Comparison of ENCODE assay signal across 1 cellular context in the genomic region with DNA sequence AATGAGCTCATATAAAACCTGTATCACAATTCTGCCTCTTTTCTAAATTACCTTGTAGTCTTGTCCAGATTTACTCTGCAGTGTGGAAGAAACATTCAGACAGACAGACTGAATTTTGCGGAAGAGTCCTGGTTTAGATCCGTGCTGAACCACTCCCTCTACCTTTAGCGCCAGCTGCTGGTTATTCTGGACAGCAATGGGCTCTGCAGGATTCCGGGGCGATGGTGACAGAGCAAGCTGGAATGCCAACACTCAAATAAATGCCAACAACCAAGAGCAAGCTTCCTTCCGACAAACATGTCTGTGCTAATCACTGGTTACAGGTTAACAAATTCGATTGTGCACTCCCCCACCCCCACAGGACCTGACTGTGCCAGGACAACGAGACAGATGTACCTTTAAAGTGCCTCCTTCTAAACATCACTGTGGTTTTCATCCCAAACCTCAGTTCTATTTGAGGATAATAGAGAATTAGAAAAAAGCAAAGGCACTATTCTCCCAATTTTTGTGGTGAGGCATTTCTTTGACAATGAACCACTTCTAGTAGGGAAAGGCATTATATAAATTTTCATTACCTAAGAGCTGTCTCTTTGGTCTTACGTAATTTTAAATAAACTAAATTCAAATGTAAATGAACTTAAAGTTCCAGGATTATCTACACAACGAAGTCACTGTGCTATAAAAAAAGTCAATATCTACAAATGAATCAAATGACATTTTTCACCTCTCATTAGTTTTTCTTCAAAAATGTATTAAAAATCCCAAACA.
TF ChIP-seq lines count a peak whose summit lies in the region.

No MANE protein-coding gene starts in this region.

TF ChIP-seq in HepG2, 621 proteins besides CTCF, POLR2A, EP300 and RAD21 (continued from another document and continues in another):
- TF ChIP-seq SRSF4 (IDR thresholded peaks at IDR 0.05; ENCODE audit: low read depth, low read length, poor library complexity, severe bottlenecking): no peak
- no peak for TF ChIP-seq ZNF142 (CRISPR knock-in tag; IDR thresholded peaks at IDR 0.05)
- TF ChIP-seq TBL1XR1 (IDR thresholded peaks at IDR 0.05; ENCODE audit: borderline replicate concordance, low read length, partially characterized antibody): no peak
- TF ChIP-seq ZMYM3 (CRISPR knock-in tag; IDR thresholded peaks at IDR 0.05): 0 out of 2 replicates have a peak, but pooled peaks have one; percentile 9
- no peak for TF ChIP-seq ZBTB46 (CRISPR knock-in tag; IDR thresholded peaks at IDR 0.05; ENCODE audit: borderline replicate concordance)
- TF ChIP-seq FOXA1 (IDR thresholded peaks at IDR 0.05): no peak
- peak; percentile 54 for TF ChIP-seq FOXA1 (CRISPR knock-in tag; IDR thresholded peaks at IDR 0.05)
- TF ChIP-seq NFKBIZ (CRISPR knock-in tag; IDR thresholded peaks at IDR 0.05): peak; percentile 53; the same call in 1 of the 2 replicates
- no peak; the same call in 1 of the 2 replicates for TF ChIP-seq SIN3A (IDR thresholded peaks at IDR 0.05; ENCODE audit: borderline replicate concordance, low read depth, low read length)
- no peak for TF ChIP-seq ZBTB7B (CRISPR knock-in tag; IDR thresholded peaks at IDR 0.05)
- peak; percentile 48 for TF ChIP-seq HNF4A (CRISPR knock-in tag; IDR thresholded peaks at IDR 0.05)
- TF ChIP-seq FOXO1 (CRISPR knock-in tag; IDR thresholded peaks at IDR 0.05): peak; percentile 70; the same call in 1 of the 2 replicates
- peak; percentile 98 for TF ChIP-seq TEAD3 (CRISPR knock-in tag; optimal IDR thresholded peaks at IDR 0.05; ENCODE audit: borderline replicate concordance)
- TF ChIP-seq ZNF563 (CRISPR knock-in tag; IDR thresholded peaks at IDR 0.05): no peak
- 0 out of 2 replicates have a peak, but pooled peaks have one; percentile 19 for TF ChIP-seq ZNF747 (CRISPR knock-in tag; IDR thresholded peaks at IDR 0.05; ENCODE audit: borderline replicate concordance)
- no peak for TF ChIP-seq ATF7-NPFF (CRISPR knock-in tag; IDR thresholded peaks at IDR 0.05; ENCODE audit: low read depth)
- TF ChIP-seq, protein P1, sequence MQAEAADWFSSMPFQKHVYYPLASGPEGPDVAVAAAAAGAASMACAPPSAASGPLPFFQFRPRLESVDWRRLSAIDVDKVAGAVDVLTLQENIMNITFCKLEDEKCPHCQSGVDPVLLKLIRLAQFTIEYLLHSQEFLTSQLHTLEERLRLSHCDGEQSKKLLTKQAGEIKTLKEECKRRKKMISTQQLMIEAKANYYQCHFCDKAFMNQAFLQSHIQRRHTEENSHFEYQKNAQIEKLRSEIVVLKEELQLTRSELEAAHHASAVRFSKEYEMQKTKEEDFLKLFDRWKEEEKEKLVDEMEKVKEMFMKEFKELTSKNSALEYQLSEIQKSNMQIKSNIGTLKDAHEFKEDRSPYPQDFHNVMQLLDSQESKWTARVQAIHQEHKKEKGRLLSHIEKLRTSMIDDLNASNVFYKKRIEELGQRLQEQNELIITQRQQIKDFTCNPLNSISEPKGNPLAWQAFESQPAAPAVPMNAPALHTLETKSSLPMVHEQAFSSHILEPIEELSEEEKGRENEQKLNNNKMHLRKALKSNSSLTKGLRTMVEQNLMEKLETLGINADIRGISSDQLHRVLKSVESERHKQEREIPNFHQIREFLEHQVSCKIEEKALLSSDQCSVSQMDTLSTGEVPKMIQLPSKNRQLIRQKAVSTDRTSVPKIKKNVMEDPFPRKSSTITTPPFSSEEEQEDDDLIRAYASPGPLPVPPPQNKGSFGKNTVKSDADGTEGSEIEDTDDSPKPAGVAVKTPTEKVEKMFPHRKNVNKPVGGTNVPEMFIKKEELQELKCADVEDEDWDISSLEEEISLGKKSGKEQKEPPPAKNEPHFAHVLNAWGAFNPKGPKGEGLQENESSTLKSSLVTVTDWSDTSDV (CRISPR knock-in tag; IDR thresholded peaks at IDR 0.05): no peak
- TF ChIP-seq, protein P2, sequence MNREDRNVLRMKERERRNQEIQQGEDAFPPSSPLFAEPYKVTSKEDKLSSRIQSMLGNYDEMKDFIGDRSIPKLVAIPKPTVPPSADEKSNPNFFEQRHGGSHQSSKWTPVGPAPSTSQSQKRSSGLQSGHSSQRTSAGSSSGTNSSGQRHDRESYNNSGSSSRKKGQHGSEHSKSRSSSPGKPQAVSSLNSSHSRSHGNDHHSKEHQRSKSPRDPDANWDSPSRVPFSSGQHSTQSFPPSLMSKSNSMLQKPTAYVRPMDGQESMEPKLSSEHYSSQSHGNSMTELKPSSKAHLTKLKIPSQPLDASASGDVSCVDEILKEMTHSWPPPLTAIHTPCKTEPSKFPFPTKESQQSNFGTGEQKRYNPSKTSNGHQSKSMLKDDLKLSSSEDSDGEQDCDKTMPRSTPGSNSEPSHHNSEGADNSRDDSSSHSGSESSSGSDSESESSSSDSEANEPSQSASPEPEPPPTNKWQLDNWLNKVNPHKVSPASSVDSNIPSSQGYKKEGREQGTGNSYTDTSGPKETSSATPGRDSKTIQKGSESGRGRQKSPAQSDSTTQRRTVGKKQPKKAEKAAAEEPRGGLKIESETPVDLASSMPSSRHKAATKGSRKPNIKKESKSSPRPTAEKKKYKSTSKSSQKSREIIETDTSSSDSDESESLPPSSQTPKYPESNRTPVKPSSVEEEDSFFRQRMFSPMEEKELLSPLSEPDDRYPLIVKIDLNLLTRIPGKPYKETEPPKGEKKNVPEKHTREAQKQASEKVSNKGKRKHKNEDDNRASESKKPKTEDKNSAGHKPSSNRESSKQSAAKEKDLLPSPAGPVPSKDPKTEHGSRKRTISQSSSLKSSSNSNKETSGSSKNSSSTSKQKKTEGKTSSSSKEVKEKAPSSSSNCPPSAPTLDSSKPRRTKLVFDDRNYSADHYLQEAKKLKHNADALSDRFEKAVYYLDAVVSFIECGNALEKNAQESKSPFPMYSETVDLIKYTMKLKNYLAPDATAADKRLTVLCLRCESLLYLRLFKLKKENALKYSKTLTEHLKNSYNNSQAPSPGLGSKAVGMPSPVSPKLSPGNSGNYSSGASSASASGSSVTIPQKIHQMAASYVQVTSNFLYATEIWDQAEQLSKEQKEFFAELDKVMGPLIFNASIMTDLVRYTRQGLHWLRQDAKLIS (CRISPR knock-in tag; IDR thresholded peaks at IDR 0.05): no peak
- TF ChIP-seq, protein P3, sequence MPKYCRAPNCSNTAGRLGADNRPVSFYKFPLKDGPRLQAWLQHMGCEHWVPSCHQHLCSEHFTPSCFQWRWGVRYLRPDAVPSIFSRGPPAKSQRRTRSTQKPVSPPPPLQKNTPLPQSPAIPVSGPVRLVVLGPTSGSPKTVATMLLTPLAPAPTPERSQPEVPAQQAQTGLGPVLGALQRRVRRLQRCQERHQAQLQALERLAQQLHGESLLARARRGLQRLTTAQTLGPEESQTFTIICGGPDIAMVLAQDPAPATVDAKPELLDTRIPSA (CRISPR knock-in tag; IDR thresholded peaks at IDR 0.05; ENCODE audit: borderline replicate concordance): no peak
- TF ChIP-seq, protein P4, sequence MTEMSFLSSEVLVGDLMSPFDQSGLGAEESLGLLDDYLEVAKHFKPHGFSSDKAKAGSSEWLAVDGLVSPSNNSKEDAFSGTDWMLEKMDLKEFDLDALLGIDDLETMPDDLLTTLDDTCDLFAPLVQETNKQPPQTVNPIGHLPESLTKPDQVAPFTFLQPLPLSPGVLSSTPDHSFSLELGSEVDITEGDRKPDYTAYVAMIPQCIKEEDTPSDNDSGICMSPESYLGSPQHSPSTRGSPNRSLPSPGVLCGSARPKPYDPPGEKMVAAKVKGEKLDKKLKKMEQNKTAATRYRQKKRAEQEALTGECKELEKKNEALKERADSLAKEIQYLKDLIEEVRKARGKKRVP (CRISPR knock-in tag; IDR thresholded peaks at IDR 0.05): 0 out of 4 replicates have a peak, but pooled peaks of 1 of the 2 experiments have one; percentile 50
- TF ChIP-seq ZFAT (CRISPR knock-in tag; conservative IDR thresholded peaks at IDR 0.05): no peak
- TF ChIP-seq, protein P5, sequence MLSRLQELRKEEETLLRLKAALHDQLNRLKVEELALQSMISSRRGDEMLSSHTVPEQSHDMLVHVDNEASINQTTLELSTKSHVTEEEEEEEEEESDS (CRISPR knock-in tag; IDR thresholded peaks at IDR 0.05; ENCODE audit: borderline replicate concordance): no peak
- no peak for TF ChIP-seq ZNF280B (CRISPR knock-in tag; IDR thresholded peaks at IDR 0.05; ENCODE audit: borderline replicate concordance)
- no peak for TF ChIP-seq ZNF577 (CRISPR knock-in tag; IDR thresholded peaks at IDR 0.05; ENCODE audit: borderline replicate concordance, low read depth)
- TF ChIP-seq SP1 (IDR thresholded peaks at IDR 0.05): no peak
- TF ChIP-seq SP1 (CRISPR knock-in tag; IDR thresholded peaks at IDR 0.05): no peak
- no peak for TF ChIP-seq ZNF773 (CRISPR knock-in tag; IDR thresholded peaks at IDR 0.05; ENCODE audit: borderline replicate concordance)
- no peak for TF ChIP-seq ZNF143 (CRISPR knock-in tag; IDR thresholded peaks at IDR 0.05)
- TF ChIP-seq ZNF678 (CRISPR knock-in tag; IDR thresholded peaks at IDR 0.05): no peak
- TF ChIP-seq MIER2 (CRISPR knock-in tag; IDR thresholded peaks at IDR 0.05): 0 out of 2 replicates have a peak, but pooled peaks have one; percentile 55
- TF ChIP-seq, protein P6, sequence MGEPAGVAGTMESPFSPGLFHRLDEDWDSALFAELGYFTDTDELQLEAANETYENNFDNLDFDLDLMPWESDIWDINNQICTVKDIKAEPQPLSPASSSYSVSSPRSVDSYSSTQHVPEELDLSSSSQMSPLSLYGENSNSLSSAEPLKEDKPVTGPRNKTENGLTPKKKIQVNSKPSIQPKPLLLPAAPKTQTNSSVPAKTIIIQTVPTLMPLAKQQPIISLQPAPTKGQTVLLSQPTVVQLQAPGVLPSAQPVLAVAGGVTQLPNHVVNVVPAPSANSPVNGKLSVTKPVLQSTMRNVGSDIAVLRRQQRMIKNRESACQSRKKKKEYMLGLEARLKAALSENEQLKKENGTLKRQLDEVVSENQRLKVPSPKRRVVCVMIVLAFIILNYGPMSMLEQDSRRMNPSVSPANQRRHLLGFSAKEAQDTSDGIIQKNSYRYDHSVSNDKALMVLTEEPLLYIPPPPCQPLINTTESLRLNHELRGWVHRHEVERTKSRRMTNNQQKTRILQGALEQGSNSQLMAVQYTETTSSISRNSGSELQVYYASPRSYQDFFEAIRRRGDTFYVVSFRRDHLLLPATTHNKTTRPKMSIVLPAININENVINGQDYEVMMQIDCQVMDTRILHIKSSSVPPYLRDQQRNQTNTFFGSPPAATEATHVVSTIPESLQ (CRISPR knock-in tag; conservative IDR thresholded peaks at IDR 0.05): 0 out of 2 replicates have a peak, but pooled peaks have one; percentile 37
- TF ChIP-seq ISL2 (CRISPR knock-in tag; IDR thresholded peaks at IDR 0.05): peak; percentile 19; the same call in 1 of the 2 replicates
- TF ChIP-seq DRAP1 (CRISPR knock-in tag; IDR thresholded peaks at IDR 0.05): 0 out of 2 replicates have a peak, but pooled peaks have one; percentile 38
- TF ChIP-seq ZNF749 (CRISPR knock-in tag; IDR thresholded peaks at IDR 0.05; ENCODE audit: borderline replicate concordance): no peak
